Comparison of ENCODE assay signal across 1 cellular context in the genomic region with DNA sequence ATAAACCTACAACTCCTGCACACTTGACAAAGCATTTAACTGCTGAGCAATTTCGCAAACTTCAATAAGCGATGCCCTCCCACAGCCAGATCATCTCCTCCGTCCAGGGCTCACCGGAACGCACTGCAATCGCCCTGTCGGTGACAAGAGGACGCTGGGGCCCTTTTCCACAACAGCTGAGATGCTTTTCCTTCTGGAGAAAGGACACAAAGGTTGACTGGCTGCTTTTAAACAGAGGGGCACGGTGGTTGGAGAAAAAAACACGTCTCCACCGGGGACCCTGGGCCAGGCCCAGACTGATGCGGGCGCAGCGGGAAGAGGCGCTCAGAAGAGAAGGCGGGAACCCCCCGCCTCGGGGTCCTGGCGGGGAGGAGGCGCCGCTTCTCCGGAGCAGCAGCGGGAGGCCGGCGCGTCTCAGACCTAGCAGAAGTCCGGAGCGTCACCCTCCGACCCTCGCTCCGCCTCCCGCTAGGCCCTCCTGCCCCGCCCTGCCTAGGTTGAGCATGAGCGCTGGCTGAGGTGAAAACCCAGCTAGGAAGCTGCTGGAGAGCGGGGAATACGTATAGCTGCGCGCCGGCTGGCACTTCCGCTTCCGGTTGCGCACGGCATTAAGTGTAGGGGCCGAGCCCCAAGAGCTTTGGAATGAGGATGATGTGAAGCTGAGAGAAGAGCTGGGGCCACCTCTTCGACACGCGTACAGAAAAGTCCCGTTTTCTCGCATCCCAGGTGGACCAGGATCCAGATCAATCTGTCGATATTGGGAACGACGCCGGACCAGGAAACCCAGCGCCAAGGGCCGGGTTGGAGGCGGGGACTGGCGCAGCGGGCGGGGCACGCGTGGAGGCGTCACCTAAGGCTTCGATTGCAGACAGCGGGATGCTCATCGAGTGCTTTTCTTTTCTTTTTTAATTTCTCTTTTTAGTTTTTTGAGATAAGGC.
A peak's percentile ranks its signal among the peaks of the same experiment; 100 is the strongest.
TF ChIP-seq lines count a peak whose summit lies in the region.

A gene (minus strand): TSS at position 564 of the 938 bp plus-strand sequence. CDS start 3,788 bp downstream, outside the sequence.

TF ChIP-seq in K562, 482 proteins besides CTCF, POLR2A, EP300 and RAD21 (continued from another document and continues in another):
- TF ChIP-seq, protein P1, sequence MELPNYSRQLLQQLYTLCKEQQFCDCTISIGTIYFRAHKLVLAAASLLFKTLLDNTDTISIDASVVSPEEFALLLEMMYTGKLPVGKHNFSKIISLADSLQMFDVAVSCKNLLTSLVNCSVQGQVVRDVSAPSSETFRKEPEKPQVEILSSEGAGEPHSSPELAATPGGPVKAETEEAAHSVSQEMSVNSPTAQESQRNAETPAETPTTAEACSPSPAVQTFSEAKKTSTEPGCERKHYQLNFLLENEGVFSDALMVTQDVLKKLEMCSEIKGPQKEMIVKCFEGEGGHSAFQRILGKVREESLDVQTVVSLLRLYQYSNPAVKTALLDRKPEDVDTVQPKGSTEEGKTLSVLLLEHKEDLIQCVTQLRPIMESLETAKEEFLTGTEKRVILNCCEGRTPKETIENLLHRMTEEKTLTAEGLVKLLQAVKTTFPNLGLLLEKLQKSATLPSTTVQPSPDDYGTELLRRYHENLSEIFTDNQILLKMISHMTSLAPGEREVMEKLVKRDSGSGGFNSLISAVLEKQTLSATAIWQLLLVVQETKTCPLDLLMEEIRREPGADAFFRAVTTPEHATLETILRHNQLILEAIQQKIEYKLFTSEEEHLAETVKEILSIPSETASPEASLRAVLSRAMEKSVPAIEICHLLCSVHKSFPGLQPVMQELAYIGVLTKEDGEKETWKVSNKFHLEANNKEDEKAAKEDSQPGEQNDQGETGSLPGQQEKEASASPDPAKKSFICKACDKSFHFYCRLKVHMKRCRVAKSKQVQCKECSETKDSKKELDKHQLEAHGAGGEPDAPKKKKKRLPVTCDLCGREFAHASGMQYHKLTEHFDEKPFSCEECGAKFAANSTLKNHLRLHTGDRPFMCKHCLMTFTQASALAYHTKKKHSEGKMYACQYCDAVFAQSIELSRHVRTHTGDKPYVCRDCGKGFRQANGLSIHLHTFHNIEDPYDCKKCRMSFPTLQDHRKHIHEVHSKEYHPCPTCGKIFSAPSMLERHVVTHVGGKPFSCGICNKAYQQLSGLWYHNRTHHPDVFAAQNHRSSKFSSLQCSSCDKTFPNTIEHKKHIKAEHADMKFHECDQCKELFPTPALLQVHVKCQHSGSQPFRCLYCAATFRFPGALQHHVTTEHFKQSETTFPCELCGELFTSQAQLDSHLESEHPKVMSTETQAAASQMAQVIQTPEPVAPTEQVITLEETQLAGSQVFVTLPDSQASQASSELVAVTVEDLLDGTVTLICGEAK (IDR thresholded peaks at IDR 0.05): peak; percentile 100
- TF ChIP-seq, protein P1 (CRISPR knock-in tag; IDR thresholded peaks at IDR 0.05): no peak
- no peak for TF ChIP-seq RBM22 (IDR thresholded peaks at IDR 0.05; ENCODE audit: low read depth, low read length, poor library complexity, severe bottlenecking)
- TF ChIP-seq, protein P2, sequence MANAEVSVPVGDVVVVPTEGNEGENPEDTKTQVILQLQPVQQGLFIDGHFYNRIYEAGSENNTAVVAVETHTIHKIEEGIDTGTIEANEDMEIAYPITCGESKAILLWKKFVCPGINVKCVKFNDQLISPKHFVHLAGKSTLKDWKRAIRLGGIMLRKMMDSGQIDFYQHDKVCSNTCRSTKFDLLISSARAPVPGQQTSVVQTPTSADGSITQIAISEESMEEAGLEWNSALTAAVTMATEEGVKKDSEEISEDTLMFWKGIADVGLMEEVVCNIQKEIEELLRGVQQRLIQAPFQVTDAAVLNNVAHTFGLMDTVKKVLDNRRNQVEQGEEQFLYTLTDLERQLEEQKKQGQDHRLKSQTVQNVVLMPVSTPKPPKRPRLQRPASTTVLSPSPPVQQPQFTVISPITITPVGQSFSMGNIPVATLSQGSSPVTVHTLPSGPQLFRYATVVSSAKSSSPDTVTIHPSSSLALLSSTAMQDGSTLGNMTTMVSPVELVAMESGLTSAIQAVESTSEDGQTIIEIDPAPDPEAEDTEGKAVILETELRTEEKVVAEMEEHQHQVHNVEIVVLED (CRISPR knock-in tag; IDR thresholded peaks at IDR 0.05): peak; percentile 67
- no peak for TF ChIP-seq EHMT2 (IDR thresholded peaks at IDR 0.05)
- peak; percentile 74; the same call in 1 of the 2 replicates for TF ChIP-seq E2F3 (CRISPR knock-in tag; IDR thresholded peaks at IDR 0.05)
- peak; percentile 65; the same call in 1 of the 2 replicates for TF ChIP-seq GTF2E2 (tag; IDR thresholded peaks at IDR 0.05)
- peak; percentile 86 for TF ChIP-seq RBFOX2 (IDR thresholded peaks at IDR 0.05; ENCODE audit: low read depth, low read length)
- peak; percentile 62; the same call in 1 of the 2 replicates for TF ChIP-seq MTF1 (CRISPR knock-in tag; IDR thresholded peaks at IDR 0.05; ENCODE audit: borderline replicate concordance)
- no peak for TF ChIP-seq RFX1 (IDR thresholded peaks at IDR 0.05)
- TF ChIP-seq XRCC4 (IDR thresholded peaks at IDR 0.05; ENCODE audit: extremely low read depth, insufficient read depth, insufficient read length): no peak
- no peak for TF ChIP-seq RBM39 (optimal IDR thresholded peaks at IDR 0.05; ENCODE audit: low read depth, low read length)
- TF ChIP-seq, protein P3, sequence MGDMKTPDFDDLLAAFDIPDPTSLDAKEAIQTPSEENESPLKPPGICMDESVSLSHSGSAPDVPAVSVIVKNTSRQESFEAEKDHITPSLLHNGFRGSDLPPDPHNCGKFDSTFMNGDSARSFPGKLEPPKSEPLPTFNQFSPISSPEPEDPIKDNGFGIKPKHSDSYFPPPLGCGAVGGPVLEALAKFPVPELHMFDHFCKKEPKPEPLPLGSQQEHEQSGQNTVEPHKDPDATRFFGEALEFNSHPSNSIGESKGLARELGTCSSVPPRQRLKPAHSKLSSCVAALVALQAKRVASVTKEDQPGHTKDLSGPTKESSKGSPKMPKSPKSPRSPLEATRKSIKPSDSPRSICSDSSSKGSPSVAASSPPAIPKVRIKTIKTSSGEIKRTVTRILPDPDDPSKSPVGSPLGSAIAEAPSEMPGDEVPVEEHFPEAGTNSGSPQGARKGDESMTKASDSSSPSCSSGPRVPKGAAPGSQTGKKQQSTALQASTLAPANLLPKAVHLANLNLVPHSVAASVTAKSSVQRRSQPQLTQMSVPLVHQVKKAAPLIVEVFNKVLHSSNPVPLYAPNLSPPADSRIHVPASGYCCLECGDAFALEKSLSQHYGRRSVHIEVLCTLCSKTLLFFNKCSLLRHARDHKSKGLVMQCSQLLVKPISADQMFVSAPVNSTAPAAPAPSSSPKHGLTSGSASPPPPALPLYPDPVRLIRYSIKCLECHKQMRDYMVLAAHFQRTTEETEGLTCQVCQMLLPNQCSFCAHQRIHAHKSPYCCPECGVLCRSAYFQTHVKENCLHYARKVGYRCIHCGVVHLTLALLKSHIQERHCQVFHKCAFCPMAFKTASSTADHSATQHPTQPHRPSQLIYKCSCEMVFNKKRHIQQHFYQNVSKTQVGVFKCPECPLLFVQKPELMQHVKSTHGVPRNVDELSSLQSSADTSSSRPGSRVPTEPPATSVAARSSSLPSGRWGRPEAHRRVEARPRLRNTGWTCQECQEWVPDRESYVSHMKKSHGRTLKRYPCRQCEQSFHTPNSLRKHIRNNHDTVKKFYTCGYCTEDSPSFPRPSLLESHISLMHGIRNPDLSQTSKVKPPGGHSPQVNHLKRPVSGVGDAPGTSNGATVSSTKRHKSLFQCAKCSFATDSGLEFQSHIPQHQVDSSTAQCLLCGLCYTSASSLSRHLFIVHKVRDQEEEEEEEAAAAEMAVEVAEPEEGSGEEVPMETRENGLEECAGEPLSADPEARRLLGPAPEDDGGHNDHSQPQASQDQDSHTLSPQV (IDR thresholded peaks at IDR 0.05): no peak
- TF ChIP-seq SMAD4 (CRISPR knock-in tag; conservative IDR thresholded peaks at IDR 0.05): peak; percentile 76
- TF ChIP-seq TOE1 (IDR thresholded peaks at IDR 0.05; ENCODE audit: borderline replicate concordance): peak; percentile 80
- 0 out of 2 replicates have a peak, but pooled peaks have one; percentile 61 for TF ChIP-seq TOE1 (CRISPR knock-in tag; IDR thresholded peaks at IDR 0.05; ENCODE audit: borderline replicate concordance, low read depth)
- TF ChIP-seq, protein P4, sequence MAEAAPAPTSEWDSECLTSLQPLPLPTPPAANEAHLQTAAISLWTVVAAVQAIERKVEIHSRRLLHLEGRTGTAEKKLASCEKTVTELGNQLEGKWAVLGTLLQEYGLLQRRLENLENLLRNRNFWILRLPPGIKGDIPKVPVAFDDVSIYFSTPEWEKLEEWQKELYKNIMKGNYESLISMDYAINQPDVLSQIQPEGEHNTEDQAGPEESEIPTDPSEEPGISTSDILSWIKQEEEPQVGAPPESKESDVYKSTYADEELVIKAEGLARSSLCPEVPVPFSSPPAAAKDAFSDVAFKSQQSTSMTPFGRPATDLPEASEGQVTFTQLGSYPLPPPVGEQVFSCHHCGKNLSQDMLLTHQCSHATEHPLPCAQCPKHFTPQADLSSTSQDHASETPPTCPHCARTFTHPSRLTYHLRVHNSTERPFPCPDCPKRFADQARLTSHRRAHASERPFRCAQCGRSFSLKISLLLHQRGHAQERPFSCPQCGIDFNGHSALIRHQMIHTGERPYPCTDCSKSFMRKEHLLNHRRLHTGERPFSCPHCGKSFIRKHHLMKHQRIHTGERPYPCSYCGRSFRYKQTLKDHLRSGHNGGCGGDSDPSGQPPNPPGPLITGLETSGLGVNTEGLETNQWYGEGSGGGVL (CRISPR knock-in tag; IDR thresholded peaks at IDR 0.05): no peak
- peak; percentile 18 for TF ChIP-seq ZFP36 (IDR thresholded peaks at IDR 0.05; ENCODE audit: low read depth, low read length, partially characterized antibody)
- TF ChIP-seq ZNF696 (CRISPR knock-in tag; conservative IDR thresholded peaks at IDR 0.05): no peak
- TF ChIP-seq, protein P5, sequence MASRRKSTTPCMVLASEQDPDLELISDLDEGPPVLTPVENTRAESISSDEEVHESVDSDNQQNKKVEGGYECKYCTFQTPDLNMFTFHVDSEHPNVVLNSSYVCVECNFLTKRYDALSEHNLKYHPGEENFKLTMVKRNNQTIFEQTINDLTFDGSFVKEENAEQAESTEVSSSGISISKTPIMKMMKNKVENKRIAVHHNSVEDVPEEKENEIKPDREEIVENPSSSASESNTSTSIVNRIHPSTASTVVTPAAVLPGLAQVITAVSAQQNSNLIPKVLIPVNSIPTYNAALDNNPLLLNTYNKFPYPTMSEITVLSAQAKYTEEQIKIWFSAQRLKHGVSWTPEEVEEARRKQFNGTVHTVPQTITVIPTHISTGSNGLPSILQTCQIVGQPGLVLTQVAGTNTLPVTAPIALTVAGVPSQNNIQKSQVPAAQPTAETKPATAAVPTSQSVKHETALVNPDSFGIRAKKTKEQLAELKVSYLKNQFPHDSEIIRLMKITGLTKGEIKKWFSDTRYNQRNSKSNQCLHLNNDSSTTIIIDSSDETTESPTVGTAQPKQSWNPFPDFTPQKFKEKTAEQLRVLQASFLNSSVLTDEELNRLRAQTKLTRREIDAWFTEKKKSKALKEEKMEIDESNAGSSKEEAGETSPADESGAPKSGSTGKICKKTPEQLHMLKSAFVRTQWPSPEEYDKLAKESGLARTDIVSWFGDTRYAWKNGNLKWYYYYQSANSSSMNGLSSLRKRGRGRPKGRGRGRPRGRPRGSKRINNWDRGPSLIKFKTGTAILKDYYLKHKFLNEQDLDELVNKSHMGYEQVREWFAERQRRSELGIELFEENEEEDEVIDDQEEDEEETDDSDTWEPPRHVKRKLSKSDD (conservative IDR thresholded peaks at IDR 0.05; ENCODE audit: low read length): no peak
- TF ChIP-seq L3MBTL2 (IDR thresholded peaks at IDR 0.05): peak; percentile 88
- peak; percentile 77 for TF ChIP-seq SOX6 (IDR thresholded peaks at IDR 0.05)
- TF ChIP-seq PRMT5 (CRISPR knock-in tag; IDR thresholded peaks at IDR 0.05): no peak
- no peak; the same call in 1 of the 2 replicates for TF ChIP-seq MXI1 (IDR thresholded peaks at IDR 0.05; ENCODE audit: low read depth, low read length)
- TF ChIP-seq NFRKB (IDR thresholded peaks at IDR 0.05; ENCODE audit: low read depth): no peak
- no peak for TF ChIP-seq TGIF2 (CRISPR knock-in tag; IDR thresholded peaks at IDR 0.05)
- no peak for TF ChIP-seq ZNF217 (CRISPR knock-in tag; IDR thresholded peaks at IDR 0.05)
- TF ChIP-seq, protein P6, sequence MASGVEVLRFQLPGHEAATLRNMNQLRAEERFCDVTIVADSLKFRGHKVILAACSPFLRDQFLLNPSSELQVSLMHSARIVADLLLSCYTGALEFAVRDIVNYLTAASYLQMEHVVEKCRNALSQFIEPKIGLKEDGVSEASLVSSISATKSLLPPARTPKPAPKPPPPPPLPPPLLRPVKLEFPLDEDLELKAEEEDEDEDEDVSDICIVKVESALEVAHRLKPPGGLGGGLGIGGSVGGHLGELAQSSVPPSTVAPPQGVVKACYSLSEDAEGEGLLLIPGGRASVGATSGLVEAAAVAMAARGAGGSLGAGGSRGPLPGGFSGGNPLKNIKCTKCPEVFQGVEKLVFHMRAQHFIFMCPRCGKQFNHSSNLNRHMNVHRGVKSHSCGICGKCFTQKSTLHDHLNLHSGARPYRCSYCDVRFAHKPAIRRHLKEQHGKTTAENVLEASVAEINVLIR (CRISPR knock-in tag; IDR thresholded peaks at IDR 0.05): peak; percentile 54
- no peak for TF ChIP-seq MEF2D (tag; conservative IDR thresholded peaks at IDR 0.05; ENCODE audit: low read depth)
- TF ChIP-seq, protein P7, sequence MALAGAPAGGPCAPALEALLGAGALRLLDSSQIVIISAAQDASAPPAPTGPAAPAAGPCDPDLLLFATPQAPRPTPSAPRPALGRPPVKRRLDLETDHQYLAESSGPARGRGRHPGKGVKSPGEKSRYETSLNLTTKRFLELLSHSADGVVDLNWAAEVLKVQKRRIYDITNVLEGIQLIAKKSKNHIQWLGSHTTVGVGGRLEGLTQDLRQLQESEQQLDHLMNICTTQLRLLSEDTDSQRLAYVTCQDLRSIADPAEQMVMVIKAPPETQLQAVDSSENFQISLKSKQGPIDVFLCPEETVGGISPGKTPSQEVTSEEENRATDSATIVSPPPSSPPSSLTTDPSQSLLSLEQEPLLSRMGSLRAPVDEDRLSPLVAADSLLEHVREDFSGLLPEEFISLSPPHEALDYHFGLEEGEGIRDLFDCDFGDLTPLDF (CRISPR knock-in tag; IDR thresholded peaks at IDR 0.05): no peak
